ENCODE assay signal across 16 cellular contexts in the genomic region with DNA sequence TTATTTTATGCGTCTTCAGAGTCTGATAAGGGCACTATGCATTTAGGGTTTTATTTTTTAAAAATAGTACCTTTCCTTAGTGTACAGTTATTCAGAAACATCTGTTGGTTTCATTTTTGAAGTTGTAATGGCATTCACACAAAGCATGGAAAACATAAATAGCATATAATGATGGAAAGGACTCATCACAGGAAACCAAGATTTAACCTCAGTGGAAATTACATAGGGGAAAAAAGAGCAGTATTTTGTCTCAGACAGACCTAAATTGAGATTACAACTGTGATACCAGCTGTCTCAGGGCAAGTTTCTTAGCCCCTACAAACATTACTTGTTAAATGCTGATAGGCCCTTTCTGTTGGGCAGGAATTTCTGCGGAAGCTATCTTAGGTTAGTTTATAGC. TPM values are rescaled to one million over a fixed set of nuclear protein-coding genes. Genes with fewer than 3 reads are reported as not detected.
DNase-seq lines count a peak whose midpoint lies in the region; ATAC-seq and TF ChIP-seq lines count a peak whose summit lies in the region.
"Had no signal": no experiment of that assay in that cellular context is flagged by ENCODE, and none has a peak within 500 bp of the region (broad histone marks: within the 10 kb centered on the region; RNA-seq: fewer than 3 reads in every experiment).

No MANE protein-coding gene starts in this region.

- no peak overlapping the region for H2AFZ ChIP-seq in Loucy (ENCODE audit: low read length)

- peaks cover 10% of the 10 kb centered on the region for H3K27me3 Mint-ChIP-seq in stimulated activated naive CD8-positive, alpha-beta T cell treated with anti-CD3 and anti-CD28 coated beads, Interleukin-15, Interleukin-2, amounts not matched to agents 100 ng/mL and 50 ng/mL, for 24 hours
- H3K27me3 Mint-ChIP-seq: dendritic cell treated with granulocyte-macrophage colony-stimulating factor and Interleukin-4, amounts not matched to agents 40 ng/mL and 50 ng/mL, for 4 days had no signal

- no peaks in the 10 kb centered on the region for H3K36me3 ChIP-seq in Loucy (ENCODE audit: insufficient read depth, low read length)
- H3K36me3 ChIP-seq: esophagus squamous epithelium, heart left ventricle had no signal

- H3K4me3 Mint-ChIP-seq in stimulated activated naive CD8-positive, alpha-beta T cell treated with anti-CD3 and anti-CD28 coated beads, Interleukin-15, Interleukin-2, amounts not matched to agents 100 ng/mL and 50 ng/mL, for 24 hours, result peak overlapping the region; percentile 61
- H3K4me3 Mint-ChIP-seq: dendritic cell treated with granulocyte-macrophage colony-stimulating factor and Interleukin-4, amounts not matched to agents 40 ng/mL and 50 ng/mL, for 4 days had no signal

- H3K27me3 ChIP-seq in Loucy (ENCODE audit: insufficient read depth, low read length, poor library complexity, severe bottlenecking), result no peaks in the 10 kb centered on the region
- H3K27me3 ChIP-seq: esophagus squamous epithelium, heart left ventricle had no signal

- H3K27ac Mint-ChIP-seq in activated naive CD4-positive, alpha-beta T cell treated with anti-CD3 and anti-CD28 coated beads, Interleukin-2, amount 50 U/mL, for 72 hours, result peak overlapping the region; percentile 79 to 84
- H3K27ac Mint-ChIP-seq in stimulated activated naive CD8-positive, alpha-beta T cell treated with anti-CD3 and anti-CD28 coated beads, Interleukin-15, Interleukin-2, amounts not matched to agents 100 ng/mL and 50 ng/mL, for 24 hours, result peak overlapping the region; percentile 89
- H3K27ac Mint-ChIP-seq: dendritic cell treated with granulocyte-macrophage colony-stimulating factor and Interleukin-4, amounts not matched to agents 40 ng/mL and 50 ng/mL, for 4 days had no signal

- H3K4me2 ChIP-seq in Loucy (ENCODE audit: low read depth, low read length, poor library complexity, severe bottlenecking), result peak overlapping the region; percentile 12

- no peak for DNase-seq in activated naive CD4-positive, alpha-beta T cell treated with anti-CD3 and anti-CD28 coated beads, Interleukin-2, amount 50 U/mL, for 72 hours (ENCODE audit: low spot score in 2 of 2)
- no peak for DNase-seq in activated naive CD4-positive, alpha-beta T cell treated with Interleukin-2 at 50 U/mL for 16 hours
- no peak for DNase-seq in retina
- DNase-seq in stimulated activated CD4-positive, alpha-beta T cell treated with anti-CD3 and anti-CD28 coated beads, Interleukin-2, amount 100 ng/mL, for 48 hours, result no peak
- DNase-seq: esophagus squamous epithelium, heart left ventricle, IMR-90, kidney glomerular epithelial cell, NCI-H1105 treated with DMSO at 0.1 percent for 48 hours, NCI-H2227 treated with DMSO at 0.1 percent for 48 hours, trophoblast cell had no signal

- H3K9me2 ChIP-seq in Loucy (replicated peaks; ENCODE audit: low read depth, low read length), result no peaks in the 10 kb centered on the region

- H3K4me1 Mint-ChIP-seq in stimulated activated naive CD8-positive, alpha-beta T cell treated with anti-CD3 and anti-CD28 coated beads, Interleukin-15, Interleukin-2, amounts not matched to agents 100 ng/mL and 50 ng/mL, for 24 hours (ENCODE audit: low read depth), result peaks cover 58% of the 10 kb centered on the region

- TF ChIP-seq CTCF in Loucy (conservative IDR thresholded peaks at IDR 0.05; ENCODE audit: low read length), result no peak

- no peaks in the 10 kb centered on the region for H3K4me1 ChIP-seq in Loucy (ENCODE audit: insufficient read depth, low read length, poor library complexity, severe bottlenecking)
- H3K4me1 ChIP-seq: esophagus squamous epithelium, heart left ventricle had no signal

- no peaks in the 10 kb centered on the region for H3K9me3 ChIP-seq in Loucy (ENCODE audit: insufficient read depth, low read depth, low read length)
- H3K9me3 ChIP-seq: esophagus squamous epithelium, heart left ventricle had no signal

- no peak overlapping the region for H3K9ac ChIP-seq in Loucy (ENCODE audit: low read depth, low read length, poor library complexity, severe bottlenecking)

- H3K36me3 Mint-ChIP-seq in activated naive CD4-positive, alpha-beta T cell treated with anti-CD3 and anti-CD28 coated beads, Interleukin-2, amount 50 U/mL, for 72 hours, result no peaks in the 10 kb centered on the region
- H3K36me3 Mint-ChIP-seq in stimulated activated naive CD8-positive, alpha-beta T cell treated with anti-CD3 and anti-CD28 coated beads, Interleukin-15, Interleukin-2, amounts not matched to agents 100 ng/mL and 50 ng/mL, for 24 hours (ENCODE audit: low read depth), result no peaks in the 10 kb centered on the region

- no peak overlapping the region for H3K4me3 ChIP-seq in Loucy (ENCODE audit: low read length, poor library complexity, severe bottlenecking)
- H3K4me3 ChIP-seq: esophagus squamous epithelium, heart left ventricle had no signal

- H4K20me1 ChIP-seq in Loucy (ENCODE audit: insufficient read depth, low read length, poor library complexity, severe bottlenecking), result no peaks in the 10 kb centered on the region

- H3K79me2 ChIP-seq in Loucy (ENCODE audit: insufficient read depth, low read length), result no peaks in the 10 kb centered on the region

- H3K9me3 Mint-ChIP-seq in activated naive CD4-positive, alpha-beta T cell treated with anti-CD3 and anti-CD28 coated beads, Interleukin-2, amount 50 U/mL, for 72 hours, result peaks cover 0 to 11% of the 10 kb centered on the region in 2 donors
- no peaks in the 10 kb centered on the region for H3K9me3 Mint-ChIP-seq in stimulated activated naive CD8-positive, alpha-beta T cell treated with anti-CD3 and anti-CD28 coated beads, Interleukin-15, Interleukin-2, amounts not matched to agents 100 ng/mL and 50 ng/mL, for 24 hours
- H3K9me3 Mint-ChIP-seq: dendritic cell treated with granulocyte-macrophage colony-stimulating factor and Interleukin-4, amounts not matched to agents 40 ng/mL and 50 ng/mL, for 4 days had no signal

- ATAC-seq in activated naive CD4-positive, alpha-beta T cell treated with anti-CD3 and anti-CD28 coated beads, Interleukin-2, amount 50 U/mL, for 72 hours, result peak; percentile 80 to 94
- ATAC-seq in GM21529 (IDR thresholded peaks at IDR 0.05; ENCODE audit: unreplicated experiment), result peak; percentile 71
- ATAC-seq in HG02588 (IDR thresholded peaks at IDR 0.05; ENCODE audit: unreplicated experiment), result no peak
- ATAC-seq: heart left ventricle had no signal

- no peaks in the 10 kb centered on the region for H3F3A ChIP-seq in Loucy (ENCODE audit: low read depth)

RNA-seq across cellular contexts. Expression of gene NHLRC3, which starts 57.2 kb away (rescaled TPM):
- total RNA-seq in activated naive CD4-positive, alpha-beta T cell treated with anti-CD3 and anti-CD28 coated beads, Interleukin-2, amount 50 U/mL, for 72 hours, result 10 to 100 TPM; 12.7 to 20.4 TPM

RNA-seq across cellular contexts. Expression of gene PROSER1, which starts 57.6 kb away (rescaled TPM):
- total RNA-seq in activated naive CD4-positive, alpha-beta T cell treated with anti-CD3 and anti-CD28 coated beads, Interleukin-2, amount 50 U/mL, for 72 hours, result 10 to 100 TPM; 58.0 to 68.6 TPM
